Comparison of ENCODE assay signal across 11 cellular contexts in genomic region chr14:105012171-105012985, GRCh38. TPM values are rescaled to one million over a fixed set of nuclear protein-coding genes. Genes with fewer than 3 reads are reported as not detected.
DNase-seq lines count a peak whose midpoint lies in the region; TF ChIP-seq lines count a peak whose summit lies in the region.
"Had no signal": no experiment of that assay in that cellular context is flagged by ENCODE, and none has a peak within 500 bp of the region (broad histone marks: within the 10 kb centered on the region; RNA-seq: fewer than 3 reads in every experiment).

No MANE protein-coding gene starts in this region.

- no peak overlapping the region for H3K4me2 ChIP-seq in OCI-LY3 (ENCODE audit: low read length)

- H3K27ac ChIP-seq in OCI-LY3 (ENCODE audit: low read length) (no peak overlapping the region), prostate gland (no peak overlapping the region)

- H3K9me3 Mint-ChIP-seq in activated naive CD4-positive, alpha-beta T cell treated with anti-CD3 and anti-CD28 coated beads for 36 hours: no peaks in the 10 kb centered on the region
- H3K9me3 Mint-ChIP-seq: IgD-negative memory B cell, naive B cell had no signal

- no peaks in the 10 kb centered on the region for H3K9me3 ChIP-seq in OCI-LY3 (ENCODE audit: insufficient read depth, low read length)
- no peaks in the 10 kb centered on the region for H3K9me3 ChIP-seq in prostate gland
- H3K9me3 ChIP-seq: esophagus squamous epithelium had no signal

- TF ChIP-seq CTCF in OCI-LY3 (IDR thresholded peaks at IDR 0.05; ENCODE audit: low read depth, low read length): peak; percentile 57
- TF ChIP-seq CTCF in epithelial cell of esophagus (IDR thresholded peaks at IDR 0.05; ENCODE audit: insufficient read depth, low read depth, low read length, missing control alignments): peak; percentile 57
- peak in 3 of 4 experiments; percentile 22 to 51 (median 39) for TF ChIP-seq CTCF in prostate gland (IDR thresholded peaks at IDR 0.05)

- H3K27ac Mint-ChIP-seq in activated naive CD4-positive, alpha-beta T cell treated with anti-CD3 and anti-CD28 coated beads for 36 hours: no peak overlapping the region
- H3K27ac Mint-ChIP-seq: naive B cell had no signal

- H3K36me3 ChIP-seq in OCI-LY3 (replicated peaks; ENCODE audit: low read depth, low read length) (peaks cover 64% of the 10 kb centered on the region), prostate gland (peaks cover 0 to 4% of the 10 kb centered on the region in 2 donors)

- no peaks in the 10 kb centered on the region for H3K27me3 ChIP-seq in OCI-LY3 (ENCODE audit: low read depth, low read length)
- H3K27me3 ChIP-seq in prostate gland (replicated peaks; ENCODE audit: insufficient read depth): no peaks in the 10 kb centered on the region
- H3K27me3 ChIP-seq: esophagus squamous epithelium had no signal

- H3K27me3 Mint-ChIP-seq in activated naive CD4-positive, alpha-beta T cell treated with anti-CD3 and anti-CD28 coated beads for 36 hours (ENCODE audit: low read depth): no peaks in the 10 kb centered on the region
- H3K27me3 Mint-ChIP-seq: IgD-negative memory B cell, naive B cell had no signal

- H3K79me2 ChIP-seq in OCI-LY3 (ENCODE audit: low read length): peaks cover 94% of the 10 kb centered on the region

- WGBS in prostate gland: 51% methylated on average over 23 of the region's 23 CpGs

- CTCF ChIA-PET in activated naive CD4-positive, alpha-beta T cell treated with anti-CD3 and anti-CD28 coated beads for 36 hours (lab: Charles Lee): interaction anchor here (0.7 kb wide), 1 partner anchor 19 kb away, joined by 4 read pairs; no protein-coding TSS in a partner anchor

- peaks cover 26% of the 10 kb centered on the region for H3K4me1 Mint-ChIP-seq in activated naive CD4-positive, alpha-beta T cell treated with anti-CD3 and anti-CD28 coated beads for 36 hours (ENCODE audit: low read depth)

- TF ChIP-seq POLR2A in prostate gland (IDR thresholded peaks at IDR 0.05): no peak

- peaks cover 32% of the 10 kb centered on the region for H3K4me1 ChIP-seq in OCI-LY3 (ENCODE audit: low read length)
- H3K4me1 ChIP-seq in prostate gland (replicated peaks): no peaks in the 10 kb centered on the region

- peaks cover 37% of the 10 kb centered on the region for H3K36me3 Mint-ChIP-seq in activated naive CD4-positive, alpha-beta T cell treated with anti-CD3 and anti-CD28 coated beads for 36 hours (ENCODE audit: low read depth)
- H3K36me3 Mint-ChIP-seq: naive B cell had no signal

- intact Hi-C loops in prostate gland (cut with DNase I): no loop called here
- intact Hi-C loops in activated naive CD4-positive, alpha-beta T cell treated with anti-CD3 and anti-CD28 coated beads for 36 hours (cut with micrococcal nuclease): loop anchor here (5.0 kb wide), 1 partner anchor 35 kb away; no protein-coding TSS in a partner anchor

- no peak overlapping the region for H3K4me3 Mint-ChIP-seq in activated naive CD4-positive, alpha-beta T cell treated with anti-CD3 and anti-CD28 coated beads for 36 hours
- H3K4me3 Mint-ChIP-seq: IgD-negative memory B cell, naive B cell had no signal

- peaks cover 93% of the 10 kb centered on the region for H4K20me1 ChIP-seq in OCI-LY3 (ENCODE audit: insufficient read depth, low read length)

- H3K9ac ChIP-seq in OCI-LY3 (ENCODE audit: low read length): no peak overlapping the region

- no peak overlapping the region for H2AFZ ChIP-seq in OCI-LY3 (ENCODE audit: low read depth, low read length)

- peak; percentile 67 for DNase-seq in D341Med (ENCODE audit: low spot score)
- peak; percentile 52 for DNase-seq in epithelial cell of esophagus (ENCODE audit: low read depth)
- DNase-seq in prostate gland (ENCODE audit: low spot score): no peak
- no peak for DNase-seq in activated naive CD4-positive, alpha-beta T cell treated with anti-CD3 and anti-CD28 coated beads for 36 hours
- no peak for DNase-seq in activated T-cell treated with anti-CD3 and anti-CD28 coated beads for 4 hours
- no peak for DNase-seq in COR-L47 (lab: John Stamatoyannopoulos, UW)
- DNase-seq in iPS-NIHi7 (ENCODE audit: extremely low spot score): no peak
- DNase-seq: esophagus squamous epithelium, naive B cell had no signal

- H3K4me3 ChIP-seq in OCI-LY3 (ENCODE audit: low read length) (no peak overlapping the region), epithelial cell of esophagus (ENCODE audit: low read length) (no peak overlapping the region), prostate gland (no peak overlapping the region)
- H3K4me3 ChIP-seq: esophagus squamous epithelium had no signal

RNA-seq across cellular contexts. Expression of gene CDCA4, which starts 8.5 kb away (rescaled TPM):
- 10 to 100 TPM; 12.3 to 17.6 TPM for total RNA-seq in prostate gland
- 10 to 100 TPM; 59.6 to 60.4 TPM for total RNA-seq in activated naive CD4-positive, alpha-beta T cell treated with anti-CD3 and anti-CD28 coated beads for 36 hours

RNA-seq across cellular contexts. Expression of gene CLBA1, which starts 26.8 kb away (rescaled TPM):
- total RNA-seq in prostate gland: 10 to 100 TPM; 15.2 to 19.3 TPM
- under 1 TPM; 0.40 to 0.43 TPM for total RNA-seq in activated naive CD4-positive, alpha-beta T cell treated with anti-CD3 and anti-CD28 coated beads for 36 hours

RNA-seq across cellular contexts. Expression of gene AHNAK2, which starts 34.2 kb away (rescaled TPM):
- 10 to 100 TPM; 18.3 to 27.2 TPM for total RNA-seq in prostate gland
- under 1 TPM; 0.10 TPM for total RNA-seq in activated naive CD4-positive, alpha-beta T cell treated with anti-CD3 and anti-CD28 coated beads for 36 hours

RNA-seq across cellular contexts. Expression of gene GPR132, which starts 52.9 kb away (rescaled TPM):
- total RNA-seq in prostate gland: 1 to 10 TPM in 1 of 2 donors, under 1 TPM in 1; 0.68 to 1.4 TPM
- 10 to 100 TPM; 11.3 to 15.3 TPM for total RNA-seq in activated naive CD4-positive, alpha-beta T cell treated with anti-CD3 and anti-CD28 coated beads for 36 hours

Comparison
In these comparisons a context has a peak if more than half of its experiments do, and no peak if none do; other contexts are left out.
1. DNase-seq: peak in D341Med (single experiment) and epithelial cell of esophagus (single experiment); none in prostate gland (single experiment), activated naive CD4-positive, alpha-beta T cell treated with anti-CD3 and anti-CD28 coated beads for 36 hours (single experiment), activated T-cell treated with anti-CD3 and anti-CD28 coated beads for 4 hours (single experiment), COR-L47 (single experiment) and iPS-NIHi7 (single experiment).
2. RNA of gene CLBA1, which starts 26.8 kb away (total RNA-seq): 15.2 to 19.3 TPM in prostate gland; 0.40 to 0.43 TPM in activated naive CD4-positive, alpha-beta T cell treated with anti-CD3 and anti-CD28 coated beads for 36 hours; every median in the first group is over 10 times any median in the second.
3. RNA of gene AHNAK2, which starts 34.2 kb away (total RNA-seq): 18.3 to 27.2 TPM in prostate gland; 0.10 TPM in activated naive CD4-positive, alpha-beta T cell treated with anti-CD3 and anti-CD28 coated beads for 36 hours; every median in the first group is over 10 times any median in the second.
4. Peak in every context shown above with its lines, with median percentiles within 50 percentile points of each other: CTCF ChIP-seq.